In the genomic region with DNA sequence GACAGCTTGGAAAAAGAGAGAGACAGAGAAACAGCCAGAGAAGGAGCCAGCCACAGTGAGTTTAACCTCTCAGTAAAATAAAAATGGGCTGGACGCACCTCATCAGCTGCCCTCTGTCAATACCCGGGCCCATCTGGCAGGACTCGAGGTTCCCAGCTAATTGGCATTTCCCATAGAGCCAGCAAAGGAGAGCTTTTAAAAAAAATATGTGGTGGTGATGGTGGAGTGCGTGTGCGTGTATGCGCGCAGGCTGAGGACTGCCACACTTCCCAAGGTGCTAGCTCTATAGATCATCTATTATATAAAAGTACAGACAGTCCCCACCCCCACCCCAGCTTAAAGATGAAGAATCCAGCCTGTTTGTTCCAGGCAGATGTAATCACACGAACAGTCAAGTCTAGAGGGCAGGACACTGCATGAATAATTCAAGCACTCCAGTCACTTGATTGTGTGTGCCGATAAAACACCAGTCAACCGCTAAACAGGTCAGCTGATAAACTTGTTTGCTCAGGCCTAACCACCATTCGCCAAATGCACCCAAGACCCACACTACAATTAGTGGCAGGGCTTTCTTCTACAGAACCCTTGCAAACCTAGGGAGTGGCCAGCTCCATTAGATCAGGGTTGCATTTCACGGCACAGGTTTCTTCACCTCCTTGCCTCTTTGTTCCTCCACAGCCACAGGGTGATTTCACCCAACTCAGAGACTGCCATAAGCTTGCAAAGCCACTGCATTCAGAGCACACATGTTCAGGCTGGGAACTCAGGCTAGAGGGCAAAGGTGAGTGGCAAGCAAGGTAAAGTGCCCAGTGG, we compare ENCODE assay signal across 8 cellular contexts. TPM values are rescaled to one million over a fixed set of nuclear protein-coding genes. Genes with fewer than 3 reads are reported as not detected.
DNase-seq lines count a peak whose midpoint lies in the region; ATAC-seq lines count a peak whose summit lies in the region.

No MANE protein-coding gene starts in this region.

- H3K36me3 Mint-ChIP-seq in CD8-positive, alpha-beta memory T cell, result peaks cover 0 to 82% (median 15%) of the 10 kb centered on the region in 3 donors
- H3K36me3 Mint-ChIP-seq in activated T-cell treated with anti-CD3 and anti-CD28 coated beads, Interleukin-2, amount 50 U/mL, for 72 hours (ENCODE audit: insufficient read depth in 2 of 2), result peaks cover 16 to 23% of the 10 kb centered on the region in 2 donors

- peak overlapping the region in 6 of 7 donors; percentile 15 to 98 (median 50) for H3K4me3 Mint-ChIP-seq in CD8-positive, alpha-beta memory T cell
- peak overlapping the region; percentile 65 to 95 for H3K4me3 Mint-ChIP-seq in activated T-cell treated with anti-CD3 and anti-CD28 coated beads, Interleukin-2, amount 50 U/mL, for 72 hours

- peak overlapping the region; percentile 9 for H2BK5ac ChIP-seq in mesendoderm (ENCODE audit: low read length)

- H3K4me3 ChIP-seq in CD8-positive, alpha-beta memory T cell (ENCODE audit: low read length), result no peak overlapping the region
- no peak overlapping the region for H3K4me3 ChIP-seq in mesendoderm (ENCODE audit: low read length)

- no peaks in the 10 kb centered on the region for H3K27me3 ChIP-seq in CD8-positive, alpha-beta memory T cell (ENCODE audit: insufficient read depth, low read length, poor library complexity, severe bottlenecking)
- H3K27me3 ChIP-seq in mesendoderm (ENCODE audit: insufficient read depth, low read length, poor library complexity), result no peaks in the 10 kb centered on the region

- peaks cover 0 to 3% of the 10 kb centered on the region in 2 donors for H3K27me3 Mint-ChIP-seq in CD8-positive, alpha-beta memory T cell
- no peaks in the 10 kb centered on the region for H3K27me3 Mint-ChIP-seq in activated T-cell treated with anti-CD3 and anti-CD28 coated beads, Interleukin-2, amount 50 U/mL, for 72 hours (ENCODE audit: low read depth)

- WGBS in mesendoderm (ENCODE audit: extremely low coverage, insufficient coverage, low lambda C conversion rate), result no CpG with 5 or more reads among the region's 12 CpGs

- H3K4me1 Mint-ChIP-seq in CD8-positive, alpha-beta memory T cell, result peaks cover 64 to 91% (median 82%) of the 10 kb centered on the region in 3 donors
- H3K4me1 Mint-ChIP-seq in activated T-cell treated with anti-CD3 and anti-CD28 coated beads, Interleukin-2, amount 50 U/mL, for 72 hours (ENCODE audit: low read depth), result peaks cover 85% of the 10 kb centered on the region

- no peak overlapping the region for H3K4ac ChIP-seq in mesendoderm (ENCODE audit: low read depth, low read length)

- ATAC-seq in activated T-cell treated with anti-CD3 and anti-CD28 coated beads, Interleukin-2, amount 50 U/mL, for 72 hours (replicated peaks in 1 of 2), result peak; percentile 39 to 64
- ATAC-seq in GM19023 (IDR thresholded peaks at IDR 0.05; ENCODE audit: unreplicated experiment), result no peak

- peaks cover 69% of the 10 kb centered on the region for H3K4me1 ChIP-seq in CD8-positive, alpha-beta memory T cell (ENCODE audit: insufficient read depth, low read length)
- H3K4me1 ChIP-seq in mesendoderm (ENCODE audit: control insufficient read depth, low read depth, low read length), result peaks cover 53% of the 10 kb centered on the region

- H3K23ac ChIP-seq in mesendoderm (ENCODE audit: low read length), result peak overlapping the region; percentile 54

- H3K27ac ChIP-seq in CD8-positive, alpha-beta memory T cell (ENCODE audit: low read depth, low read length), result peak overlapping the region; percentile 41
- H3K27ac ChIP-seq in mesendoderm (ENCODE audit: low read depth, low read length), result peak overlapping the region; percentile 5

- no peak overlapping the region for H4K5ac ChIP-seq in mesendoderm (ENCODE audit: low read length)

- peak overlapping the region; percentile 54 for H3K56ac ChIP-seq in mesendoderm (ENCODE audit: low read length)

- peak overlapping the region in 2 of 8 donors; percentile 36 to 88 for H3K27ac Mint-ChIP-seq in CD8-positive, alpha-beta memory T cell
- H3K27ac Mint-ChIP-seq in activated T-cell treated with anti-CD3 and anti-CD28 coated beads, Interleukin-2, amount 50 U/mL, for 72 hours, result peak overlapping the region; percentile 51

- peak overlapping the region; percentile 16 for H2AK5ac ChIP-seq in mesendoderm (ENCODE audit: low read length)

- H4K8ac ChIP-seq in mesendoderm (ENCODE audit: low read depth, low read length), result no peak overlapping the region

- peaks cover 82% of the 10 kb centered on the region for H3K79me2 ChIP-seq in mesendoderm (ENCODE audit: control insufficient read depth, insufficient read depth, low read length)

- peaks cover 22% of the 10 kb centered on the region for H3K79me1 ChIP-seq in mesendoderm (ENCODE audit: low read length)

- H3K9me3 Mint-ChIP-seq in CD8-positive, alpha-beta memory T cell, result no peaks in the 10 kb centered on the region
- no peaks in the 10 kb centered on the region for H3K9me3 Mint-ChIP-seq in activated T-cell treated with anti-CD3 and anti-CD28 coated beads, Interleukin-2, amount 50 U/mL, for 72 hours

- H2BK15ac ChIP-seq in mesendoderm (replicated peaks; ENCODE audit: low read depth), result no peak overlapping the region

- peak overlapping the region; percentile 5 for H3K4me2 ChIP-seq in mesendoderm (ENCODE audit: low read length)

- CTCF ChIA-PET in CD8-positive, alpha-beta memory T cell (lab: Charles Lee), result interaction anchor here (1.2 to 1.4 kb wide), 4 partner anchors 9 to 368 kb away, joined by 3 to 5 read pairs (median 4); no protein-coding TSS in a partner anchor

- H3K9me3 ChIP-seq in CD8-positive, alpha-beta memory T cell (ENCODE audit: low read length), result no peaks in the 10 kb centered on the region

- H3K18ac ChIP-seq in mesendoderm (ENCODE audit: low read length), result peak overlapping the region; percentile 91

- H3K36me3 ChIP-seq in CD8-positive, alpha-beta memory T cell (ENCODE audit: insufficient read depth, low read length), result peaks cover 5% of the 10 kb centered on the region
- H3K36me3 ChIP-seq in mesendoderm (ENCODE audit: control insufficient read depth, insufficient read depth, low read length), result no peaks in the 10 kb centered on the region

- POLR2A ChIA-PET in CD8-positive, alpha-beta memory T cell (lab: Charles Lee), result interaction anchor here (0.6 to 0.9 kb wide), 2 partner anchors 12 to 32 kb away, joined by 3 to 5 read pairs; no protein-coding TSS in a partner anchor

- peak in 2 of 5 donors; percentile 23 to 45 for DNase-seq in CD8-positive, alpha-beta memory T cell
- peak; percentile 85 for DNase-seq in NCI-H187 treated with DMSO at 0.1 percent for 48 hours (lab: John Stamatoyannopoulos, UW)
- DNase-seq in activated T-cell treated with anti-CD3 and anti-CD28 coated beads, Interleukin-2, amount 50 U/mL, for 72 hours, result peak; percentile 45 to 51
- DNase-seq in mesendoderm, result peak; percentile 87
- DNase-seq in T-helper 9 cell, result no peak
- DNase-seq in HPDE6-E6E7 (ENCODE audit: extremely low spot score), result no peak
- no peak for DNase-seq in Ammon's horn (ENCODE audit: low spot score)

- H3K9ac ChIP-seq in mesendoderm (ENCODE audit: low read length), result peak overlapping the region; percentile 45

- no peak overlapping the region for H2BK120ac ChIP-seq in mesendoderm (ENCODE audit: low read depth, low read length)

RNA-seq across cellular contexts. Expression of a gene that starts 5.9 kb away (rescaled TPM):
- 10 to 100 TPM; 73.1 to 76.5 TPM for total RNA-seq in CD8-positive, alpha-beta memory T cell
- polyA plus RNA-seq in CD8-positive, alpha-beta memory T cell, result 19.4 TPM
- total RNA-seq in activated T-cell treated with anti-CD3 and anti-CD28 coated beads, Interleukin-2, amount 50 U/mL, for 72 hours, result 100 to 1,000 TPM in 1 of 2 donors, 10 to 100 TPM in 1; 84.6 to 112 TPM
- polyA plus RNA-seq in mesendoderm (2013, experiment 1 of 2), result 56.3 TPM
- 55.9 TPM for polyA plus RNA-seq in mesendoderm (2013, experiment 2 of 2)

Comparison
In these comparisons a context has a peak if more than half of its experiments do, and no peak if none do; other contexts are left out.
1. DNase-seq: peak in NCI-H187 treated with DMSO at 0.1 percent for 48 hours (single experiment), activated T-cell treated with anti-CD3 and anti-CD28 coated beads, Interleukin-2, amount 50 U/mL, for 72 hours (2 of 2) and mesendoderm (single experiment); none in T-helper 9 cell (single experiment), HPDE6-E6E7 (single experiment) and Ammon's horn (single experiment).